In the genomic region with DNA sequence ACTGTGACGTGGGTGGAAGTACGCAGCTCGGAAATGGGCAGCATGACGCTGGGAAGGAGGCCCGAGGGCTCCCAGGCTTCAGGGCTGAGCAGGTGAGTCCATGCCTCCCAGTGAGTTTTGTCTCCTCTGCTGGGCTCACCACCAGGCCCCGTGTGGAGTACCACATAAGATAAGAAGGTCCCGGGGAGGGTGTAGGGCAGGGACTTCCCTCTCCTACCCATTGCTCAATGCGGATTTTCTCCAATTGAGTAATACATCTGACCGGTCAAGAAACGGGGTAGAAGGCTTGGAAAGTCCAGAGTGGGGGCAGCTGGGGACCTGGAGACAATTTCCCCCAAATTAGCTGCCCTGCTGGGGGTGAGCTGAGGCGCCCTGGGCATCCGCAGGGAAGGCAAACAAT, we compare ENCODE assay signal across 22 cellular contexts. TPM values are rescaled to one million over a fixed set of nuclear protein-coding genes. Genes with fewer than 3 reads are reported as not detected.
DNase-seq lines count a peak whose midpoint lies in the region; ATAC-seq, FAIRE-seq and TF ChIP-seq lines count a peak whose summit lies in the region.
"Had no signal": no experiment of that assay in that cellular context is flagged by ENCODE, and none has a peak within 500 bp of the region (broad histone marks: within the 10 kb centered on the region; RNA-seq: fewer than 3 reads in every experiment).

No MANE protein-coding gene starts in this region.

- no peak overlapping the region for H2BK12ac ChIP-seq in H1 (ENCODE audit: low read depth, low read length)

- no peak for ATAC-seq in stimulated activated naive B cell treated with anti-CD40 and anti-IgM and Interleukin-4, amounts not matched to agents 10 μg/mL and 1 μg/mL and 100 μg/mL, for 72 hours (replicated peaks)
- no peak for ATAC-seq in GM21360 (IDR thresholded peaks at IDR 0.05; ENCODE audit: unreplicated experiment)
- ATAC-seq: activated CD8-positive, alpha-beta T cell treated with anti-CD3 and anti-CD28 coated beads, Interleukin-2, amount 10 ng/mL, durations not matched to agents 7 days and 5 days; foreskin keratinocyte; left colon; SK-N-SH treated with all-trans-retinoic acid at 6 μM for 48 hours had no signal

- peaks cover 0 to 4% (median 0%) of the 10 kb centered on the region in 4 experiments; a peak in 1 of 7 replicates for H3K27me3 ChIP-seq in H1 (replicated peaks in 1 of 4; ENCODE audit: control insufficient read depth in 3 of 4, extremely low read depth in 1 of 4, insufficient read depth in 3 of 4, low read length in 3 of 4)
- H3K27me3 ChIP-seq: adrenal gland, foreskin keratinocyte had no signal

- peaks cover 0 to 6% of the 10 kb centered on the region in 2 experiments; a peak in 1 of 4 replicates for H3K79me2 ChIP-seq in H1 (ENCODE audit: control insufficient read depth in 1 of 2, insufficient read depth in 2 of 2, low read length in 2 of 2)

- no peak overlapping the region for H2BK15ac ChIP-seq in H1 (ENCODE audit: low read length)

- POLR2A ChIA-PET in H1 (lab: Charles Lee; ENCODE audit: partially characterized antibody): interaction anchor here (1.8 kb wide), 1 partner anchor 9 kb away, joined by 6 read pairs; no protein-coding TSS in a partner anchor

- no peak for TF ChIP-seq EP300 in H1 (IDR thresholded peaks at IDR 0.05; ENCODE audit: borderline replicate concordance in 1 of 2, low read depth in 2 of 2, low read length in 2 of 2)

- no peak overlapping the region for H3K9ac ChIP-seq in H1 (replicated peaks in 1 of 4; ENCODE audit: extremely low read depth in 1 of 4, low read depth in 3 of 4, low read length in 3 of 4)

- H3K4me3 ChIP-seq in H1 (ENCODE audit: extremely low read depth in 1 of 4, insufficient read depth in 2 of 4, low read depth in 3 of 4, low read length in 4 of 4): no peak overlapping the region
- H3K4me3 ChIP-seq: adrenal gland, PC-9 had no signal

- peaks cover 3 to 25% of the 10 kb centered on the region in 2 experiments for H4K20me1 ChIP-seq in H1 (replicated peaks in 1 of 2; ENCODE audit: control insufficient read depth in 1 of 2, insufficient read depth in 2 of 2, low read length in 2 of 2)

- H2BK20ac ChIP-seq in H1 (ENCODE audit: low read length): no peak overlapping the region

- peak overlapping the region; percentile 43 for H3K27ac Mint-ChIP-seq in stimulated activated naive B cell treated with anti-CD40 and anti-IgM and Interleukin-4, amounts not matched to agents 10 μg/mL and 1 μg/mL and 100 μg/mL, for 72 hours
- H3K27ac Mint-ChIP-seq: activated CD8-positive, alpha-beta T cell treated with anti-CD3 and anti-CD28 coated beads, Interleukin-2, amount 10 ng/mL, durations not matched to agents 7 days and 5 days; CD4-positive, alpha-beta memory T cell; progenitor cell of endocrine pancreas had no signal

- no peak for FAIRE-seq in H1 (lab: Jason Lieb, UNC)

- H4K91ac ChIP-seq in H1 (replicated peaks; ENCODE audit: insufficient read length, low read length): no peak overlapping the region

- H3K36me3 ChIP-seq in H1 (ENCODE audit: control insufficient read depth in 2 of 4, insufficient read depth in 4 of 4, low read length in 3 of 4): peaks cover 0 to 26% (median 6%) of the 10 kb centered on the region in 4 experiments; a peak in 5 of 8 replicates
- H3K36me3 ChIP-seq: adrenal gland had no signal

- H3K27me3 Mint-ChIP-seq in stimulated activated naive B cell treated with anti-CD40 and anti-IgM and Interleukin-4, amounts not matched to agents 10 μg/mL and 1 μg/mL and 100 μg/mL, for 72 hours: no peaks in the 10 kb centered on the region
- H3K27me3 Mint-ChIP-seq: CD4-positive, alpha-beta memory T cell had no signal

- no peak for TF ChIP-seq POLR2A in H1 (IDR thresholded peaks at IDR 0.05; ENCODE audit: control extremely low read depth in 1 of 2, low read depth in 2 of 2, low read length in 2 of 2)

- no peak overlapping the region for H2AK5ac ChIP-seq in H1 (ENCODE audit: low read depth, low read length)

- H2BK120ac ChIP-seq in H1 (replicated peaks; ENCODE audit: low read depth, low read length): no peak overlapping the region

- peaks cover 2% of the 10 kb centered on the region; the same call in 1 of the 2 replicates for H3K79me1 ChIP-seq in H1 (ENCODE audit: low read depth, low read length)

- H3K23me2 ChIP-seq in H1 (ENCODE audit: low read depth, low read length): peaks cover 6% of the 10 kb centered on the region; the same call in 1 of the 2 replicates

- H3K4me1 Mint-ChIP-seq in stimulated activated naive B cell treated with anti-CD40 and anti-IgM and Interleukin-4, amounts not matched to agents 10 μg/mL and 1 μg/mL and 100 μg/mL, for 72 hours: peaks cover 17 to 47% of the 10 kb centered on the region in 2 donors

- no peak overlapping the region for H3K56ac ChIP-seq in H1 (replicated peaks; ENCODE audit: insufficient read length, low read depth, low read length)

- no peak for TF ChIP-seq RAD21 in H1 (IDR thresholded peaks at IDR 0.05 in 1 of 2, conservative IDR thresholded peaks at IDR 0.05 in 1 of 2; ENCODE audit: low read depth in 2 of 2, low read length in 2 of 2)

- H4K5ac ChIP-seq in H1 (ENCODE audit: insufficient read length, low read depth, low read length): no peak overlapping the region

- WGBS in H1 (ENCODE audit: extremely low coverage in 1 of 2, insufficient coverage in 1 of 2, insufficient read length in 1 of 2, insufficient replicate concordance in 2 of 2, low coverage in 1 of 2, low lambda C conversion rate in 2 of 2, missing lambda C conversion rate in 1 of 2), 2 experiments: 91% methylated on average over 12 of the region's 12 CpGs; no CpG with 5 or more reads in 1 of the 2 experiments

- H3K9me3 ChIP-seq in H1 (ENCODE audit: insufficient read depth in 2 of 2, low read depth in 1 of 2, low read length in 1 of 2): no peaks in the 10 kb centered on the region
- H3K9me3 ChIP-seq: adrenal gland, upper lobe of left lung had no signal

- H2BK5ac ChIP-seq in H1 (ENCODE audit: low read depth, low read length): no peak overlapping the region

- no peak overlapping the region for H3K23ac ChIP-seq in H1 (ENCODE audit: insufficient read length)

- H3K18ac ChIP-seq in H1 (ENCODE audit: extremely low read depth, low read length): no peak overlapping the region

- CTCF ChIA-PET in H1 (lab: Charles Lee; ENCODE audit: partially characterized antibody): interaction anchor here (1.0 to 3.4 kb wide), 4 partner anchors 8 to 128 kb away, joined by 3 to 13 read pairs (median 4); no protein-coding TSS in a partner anchor

- no peak overlapping the region for H3K4me2 ChIP-seq in H1 (ENCODE audit: insufficient read depth in 1 of 2, low read depth in 2 of 2, low read length in 2 of 2)

- H3K4ac ChIP-seq in H1 (replicated peaks; ENCODE audit: insufficient read length, low read depth, low read length): no peak overlapping the region

- no peak overlapping the region for H2AFZ ChIP-seq in H1 (ENCODE audit: low read length)
- H2AFZ ChIP-seq: PC-9 had no signal

- peak overlapping the region; percentile 35; the same call in 1 of the 2 replicates for H4K8ac ChIP-seq in H1 (ENCODE audit: extremely low read depth, insufficient read depth, low read length)

- no peak for TF ChIP-seq CTCF in H1 (IDR thresholded peaks at IDR 0.05; ENCODE audit: control extremely low read depth in 1 of 3, insufficient read depth in 1 of 3, low read depth in 1 of 3, low read length in 3 of 3)

- H3K27ac ChIP-seq in H1 (ENCODE audit: low read depth, low read length): no peak overlapping the region
- H3K27ac ChIP-seq: adrenal gland, foreskin keratinocyte, PC-9, upper lobe of left lung had no signal

- H3K14ac ChIP-seq in H1 (ENCODE audit: insufficient read length): no peak overlapping the region

- H3K4me3 Mint-ChIP-seq in stimulated activated naive B cell treated with anti-CD40 and anti-IgM and Interleukin-4, amounts not matched to agents 10 μg/mL and 1 μg/mL and 100 μg/mL, for 72 hours: peak overlapping the region; percentile 20 to 34
- H3K4me3 Mint-ChIP-seq: activated CD8-positive, alpha-beta T cell treated with anti-CD3 and anti-CD28 coated beads, Interleukin-2, amount 10 ng/mL, durations not matched to agents 7 days and 5 days had no signal

- DNase-seq in SIG-M5 treated with dmso at 0.1 percent for 504 hours (lab: John Stamatoyannopoulos, UW; ENCODE audit: unreplicated experiment) (peak; percentile 23), SIG-M5 (lab: John Stamatoyannopoulos, UW) (no peak), OCI-M1 (lab: John Stamatoyannopoulos, UW) (peak; percentile 76), H1 (ENCODE audit: low read depth in 1 of 2, low spot score in 2 of 2) (no peak), pons (ENCODE audit: low spot score) (no peak)
- DNase-seq in stimulated activated naive B cell treated with anti-CD40 and anti-IgM and Interleukin-4, amounts not matched to agents 10 μg/mL and 1 μg/mL and 100 μg/mL, for 72 hours: no peak
- no peak for DNase-seq in activated CD4-positive, alpha-beta T cell treated with anti-CD3 and anti-CD28 coated beads for 48 hours
- DNase-seq: activated CD8-positive, alpha-beta T cell treated with anti-CD3 and anti-CD28 coated beads, Interleukin-2, amount 10 ng/mL, durations not matched to agents 7 days and 5 days; adrenal gland; CD4-positive, alpha-beta memory T cell; cerebellar nuclear complex; DMS79; foreskin keratinocyte; Karpas-422; left colon; PC-9; stimulated activated naive CD4-positive, alpha-beta T cell treated with Interleukin-2 at 50 U/mL for 16 hours had no signal

- no peaks in the 10 kb centered on the region for H3K9me3 Mint-ChIP-seq in stimulated activated naive B cell treated with anti-CD40 and anti-IgM and Interleukin-4, amounts not matched to agents 10 μg/mL and 1 μg/mL and 100 μg/mL, for 72 hours
- H3K9me3 Mint-ChIP-seq: CD4-positive, alpha-beta memory T cell had no signal

- H3K36me3 Mint-ChIP-seq in stimulated activated naive B cell treated with anti-CD40 and anti-IgM and Interleukin-4, amounts not matched to agents 10 μg/mL and 1 μg/mL and 100 μg/mL, for 72 hours: peaks cover 11 to 29% of the 10 kb centered on the region in 2 donors
- H3K36me3 Mint-ChIP-seq: CD4-positive, alpha-beta memory T cell had no signal

- peaks cover 0 to 7% (median 4%) of the 10 kb centered on the region in 4 experiments; a peak in 6 of 7 replicates for H3K4me1 ChIP-seq in H1 (replicated peaks in 1 of 4; ENCODE audit: control insufficient read depth in 3 of 4, insufficient read depth in 4 of 4, low read length in 3 of 4)
- H3K4me1 ChIP-seq: foreskin keratinocyte had no signal

RNA-seq across cellular contexts. Expression of a gene that starts 2.4 kb away (rescaled TPM):
- total RNA-seq in H1 (2021; fragmentation: NEBNext Ultra II Directional; extraction: Animal tissue kit (Norgen Biotek cat#: 25700)): 16.6 and 17.9 TPM in 2 replicates
- 17.8 and 18.6 TPM in 2 replicates for polyA plus RNA-seq in H1 (2011; rRNA removed)
- 16.9 TPM for polyA plus RNA-seq in H1 (2011; cell fraction: cytosol; rRNA removed)
- 22.9 TPM for polyA plus RNA-seq in H1 (2011; cell fraction: nucleus; rRNA removed)
- 9.1 to 15.8 TPM (median 14.0 TPM) in 4 replicates for polyA plus RNA-seq in H1 (2012, experiment 1 of 2)
- polyA plus RNA-seq in H1 (2012, experiment 2 of 2): 13.7 TPM
- 21.9 TPM for polyA plus RNA-seq in H1 (2013, experiment 1 of 2)
- polyA plus RNA-seq in H1 (2013, experiment 2 of 2): 21.5 TPM
- polyA minus RNA-seq in H1 (2011; rRNA and poly(A)+ RNA removed): 8.2 and 10.5 TPM in 2 replicates
- polyA minus RNA-seq in H1 (2011; cell fraction: cytosol; rRNA and poly(A)+ RNA removed): 13.1 TPM
- 23.1 TPM for polyA minus RNA-seq in H1 (2011; cell fraction: nucleus; rRNA and poly(A)+ RNA removed)

RNA-seq across cellular contexts. Expression of a gene that starts 16.8 kb away (rescaled TPM):
- 13.3 and 13.4 TPM in 2 replicates for total RNA-seq in H1 (2021; fragmentation: NEBNext Ultra II Directional; extraction: Animal tissue kit (Norgen Biotek cat#: 25700))
- 15.5 and 23.6 TPM in 2 replicates for polyA plus RNA-seq in H1 (2011; rRNA removed)
- 18.6 TPM for polyA plus RNA-seq in H1 (2011; cell fraction: cytosol; rRNA removed)
- polyA plus RNA-seq in H1 (2011; cell fraction: nucleus; rRNA removed): 36.2 TPM
- polyA plus RNA-seq in H1 (2012, experiment 1 of 2): 8.1 to 19.8 TPM (median 16.8 TPM) in 4 replicates
- 11.4 TPM for polyA plus RNA-seq in H1 (2012, experiment 2 of 2)
- 6.8 TPM for polyA plus RNA-seq in H1 (2013, experiment 1 of 2)
- 7.3 TPM for polyA plus RNA-seq in H1 (2013, experiment 2 of 2)
- polyA minus RNA-seq in H1 (2011; rRNA and poly(A)+ RNA removed): 15.2 and 20.4 TPM in 2 replicates
- polyA minus RNA-seq in H1 (2011; cell fraction: cytosol; rRNA and poly(A)+ RNA removed): 12.6 TPM
- 33.3 TPM for polyA minus RNA-seq in H1 (2011; cell fraction: nucleus; rRNA and poly(A)+ RNA removed)

RNA-seq across cellular contexts. Expression of a gene that starts 48.2 kb away (rescaled TPM):
- total RNA-seq in H1 (2021; fragmentation: NEBNext Ultra II Directional; extraction: Animal tissue kit (Norgen Biotek cat#: 25700)): not detected in 2 replicates
- polyA plus RNA-seq in H1 (2011; rRNA removed): 0.30 TPM in 1 of 2 replicates, not detected in the other
- polyA plus RNA-seq in H1 (2011; cell fraction: cytosol; rRNA removed): 0.23 TPM
- 0.30 TPM for polyA plus RNA-seq in H1 (2011; cell fraction: nucleus; rRNA removed)
- not detected in 4 replicates for polyA plus RNA-seq in H1 (2012, experiment 1 of 2)
- not detected for polyA plus RNA-seq in H1 (2012, experiment 2 of 2)
- not detected for polyA plus RNA-seq in H1 (2013, experiment 1 of 2)
- 0.09 TPM for polyA plus RNA-seq in H1 (2013, experiment 2 of 2)
- not detected in 2 replicates for polyA minus RNA-seq in H1 (2011; rRNA and poly(A)+ RNA removed)
- not detected for polyA minus RNA-seq in H1 (2011; cell fraction: cytosol; rRNA and poly(A)+ RNA removed)
- polyA minus RNA-seq in H1 (2011; cell fraction: nucleus; rRNA and poly(A)+ RNA removed): not detected
- total RNA-seq: A172; activated CD8-positive, alpha-beta T cell treated with anti-CD3 and anti-CD28 coated beads, Interleukin-2, amount 10 ng/mL, durations not matched to agents 7 days and 5 days; adrenal gland; CD4-positive, alpha-beta memory T cell; foreskin keratinocyte; left colon; PC-9; progenitor cell of endocrine pancreas; upper lobe of left lung had no signal
- polyA plus RNA-seq: adrenal gland; CD4-positive, alpha-beta memory T cell; foreskin keratinocyte had no signal

RNA-seq across cellular contexts. Expression of a gene that starts 54.4 kb away (rescaled TPM):
- 5.1 and 5.8 TPM in 2 replicates for total RNA-seq in H1 (2021; fragmentation: NEBNext Ultra II Directional; extraction: Animal tissue kit (Norgen Biotek cat#: 25700))
- polyA plus RNA-seq in H1 (2011; rRNA removed): 4.4 and 6.6 TPM in 2 replicates
- polyA plus RNA-seq in H1 (2011; cell fraction: cytosol; rRNA removed): 7.0 TPM
- polyA plus RNA-seq in H1 (2011; cell fraction: nucleus; rRNA removed): 44.8 TPM
- polyA plus RNA-seq in H1 (2012, experiment 1 of 2): 6.3 to 11.9 TPM (median 9.7 TPM) in 4 replicates
- polyA plus RNA-seq in H1 (2012, experiment 2 of 2): 3.8 TPM
- polyA plus RNA-seq in H1 (2013, experiment 1 of 2): 2.4 TPM
- 2.8 TPM for polyA plus RNA-seq in H1 (2013, experiment 2 of 2)
- 1.5 and 2.2 TPM in 2 replicates for polyA minus RNA-seq in H1 (2011; rRNA and poly(A)+ RNA removed)
- 2.0 TPM for polyA minus RNA-seq in H1 (2011; cell fraction: cytosol; rRNA and poly(A)+ RNA removed)
- polyA minus RNA-seq in H1 (2011; cell fraction: nucleus; rRNA and poly(A)+ RNA removed): 5.4 TPM
- polyA plus RNA-seq: CD4-positive, alpha-beta memory T cell had no signal

RNA-seq across cellular contexts. Expression of a gene that starts 58.0 kb away (rescaled TPM):
- total RNA-seq in H1 (2021; fragmentation: NEBNext Ultra II Directional; extraction: Animal tissue kit (Norgen Biotek cat#: 25700)): 0.69 and 0.74 TPM in 2 replicates
- polyA plus RNA-seq in H1 (2011; rRNA removed): 0.76 and 1.0 TPM in 2 replicates
- 0.79 TPM for polyA plus RNA-seq in H1 (2011; cell fraction: cytosol; rRNA removed)
- polyA plus RNA-seq in H1 (2011; cell fraction: nucleus; rRNA removed): 2.6 TPM
- 0.29 to 1.0 TPM (median 0.65 TPM) in 4 replicates for polyA plus RNA-seq in H1 (2012, experiment 1 of 2)
- polyA plus RNA-seq in H1 (2012, experiment 2 of 2): 0.41 TPM
- 0.39 TPM for polyA plus RNA-seq in H1 (2013, experiment 1 of 2)
- 0.29 TPM for polyA plus RNA-seq in H1 (2013, experiment 2 of 2)
- polyA minus RNA-seq in H1 (2011; rRNA and poly(A)+ RNA removed): 0.13 and 0.73 TPM in 2 replicates
- 0.29 TPM for polyA minus RNA-seq in H1 (2011; cell fraction: cytosol; rRNA and poly(A)+ RNA removed)
- 0.60 TPM for polyA minus RNA-seq in H1 (2011; cell fraction: nucleus; rRNA and poly(A)+ RNA removed)
- total RNA-seq: activated CD8-positive, alpha-beta T cell treated with anti-CD3 and anti-CD28 coated beads, Interleukin-2, amount 10 ng/mL, durations not matched to agents 7 days and 5 days; foreskin keratinocyte had no signal
- polyA plus RNA-seq: foreskin keratinocyte had no signal

Comparison
In these comparisons a context has a peak if more than half of its experiments do, and no peak if none do; other contexts are left out.
1. DNase-seq: peak in SIG-M5 treated with dmso at 0.1 percent for 504 hours (single experiment) and OCI-M1 (single experiment); none in SIG-M5 (single experiment), H1 (0 of 2), stimulated activated naive B cell treated with anti-CD40 and anti-IgM and Interleukin-4, amounts not matched to agents 10 μg/mL and 1 μg/mL and 100 μg/mL, for 72 hours (single experiment), pons (single experiment) and activated CD4-positive, alpha-beta T cell treated with anti-CD3 and anti-CD28 coated beads for 48 hours (single experiment).